Comparison of ENCODE assay signal across 8 cellular contexts in genomic region chr11:78417888-78418583, GRCh38. TPM values are rescaled to one million over a fixed set of nuclear protein-coding genes. Genes with fewer than 3 reads are reported as not detected.
A peak's percentile ranks its signal among the peaks of the same experiment; 100 is the strongest.
DNase-seq lines count a peak whose midpoint lies in the region; ATAC-seq and TF ChIP-seq lines count a peak whose summit lies in the region.

No MANE protein-coding gene starts in this region.

- intact Hi-C loops in aorta (cut with DNase I) = loop anchor here (2.0 to 10.0 kb wide), 6 partner anchors 144 to 276 kb away; no protein-coding TSS in a partner anchor

- DNase-seq in GM06990 (ENCODE audit: extremely low read depth, insufficient read length) (peak; percentile 88), HEK293T (ENCODE audit: extremely low spot score) (peak; percentile 83), NCI-H1092 (lab: John Stamatoyannopoulos, UW) (peak; percentile 88), T-helper 2 cell (peak; percentile 56 to 94 (median 73)), anterior cingulate cortex (lab: John Stamatoyannopoulos, UW) (peak in 56 of 58 donors; percentile 18 to 88 (median 76)), hepatocyte (ENCODE audit: low spot score) (peak; percentile 94), retina (peak; percentile 92), aorta (peak; percentile 88 to 93)

- H3K4me3 ChIP-seq in GM06990 (replicated peaks; ENCODE audit: low read depth, low read length) = peak overlapping the region; percentile 75
- peak overlapping the region; percentile 77 for H3K4me3 ChIP-seq in hepatocyte
- peak overlapping the region; percentile 56 to 86 for H3K4me3 ChIP-seq in aorta (ENCODE audit: low read length in 2 of 2)

- no peaks in the 10 kb centered on the region for H3K9me2 ChIP-seq in hepatocyte (replicated peaks; ENCODE audit: insufficient read depth)

- no peaks in the 10 kb centered on the region for H3K9me3 ChIP-seq in hepatocyte (ENCODE audit: low read depth)
- no peaks in the 10 kb centered on the region for H3K9me3 ChIP-seq in aorta (ENCODE audit: control insufficient read depth, low read length)

- H2AFZ ChIP-seq in hepatocyte = peak overlapping the region; percentile 75

- peak overlapping the region; percentile 96 for H3K4me2 ChIP-seq in hepatocyte

- POLR2A ChIA-PET in HEK293T (lab: Yijun Ruan, JAX) = interaction anchor here (0.8 to 1.9 kb wide), 3 partner anchors 136 to 230 kb away, joined by 3 to 9 read pairs (median 4); partner anchors contain the start of genes KCTD21, NARS2 and USP35

- no peaks in the 10 kb centered on the region for H3K36me3 ChIP-seq in GM06990 (ENCODE audit: control insufficient read depth, insufficient read depth, low read length)
- no peaks in the 10 kb centered on the region for H3K36me3 ChIP-seq in hepatocyte (replicated peaks; ENCODE audit: insufficient read depth, low read depth)
- no peaks in the 10 kb centered on the region for H3K36me3 ChIP-seq in aorta (ENCODE audit: control insufficient read depth in 1 of 2, insufficient read depth in 2 of 2, low read length in 1 of 2)

- CTCF ChIA-PET in HEK293T (lab: Yijun Ruan, JAX) = interaction anchor here (0.6 to 5.6 kb wide), 3 partner anchors 10 to 1051 kb away, joined by 3 to 25 read pairs (median 3); no protein-coding TSS in a partner anchor

- H3K79me2 ChIP-seq in hepatocyte = peaks cover 27% of the 10 kb centered on the region

- TF ChIP-seq CTCF in GM06990 (IDR thresholded peaks at IDR 0.05; ENCODE audit: insufficient read depth, low read length, poor library complexity, severe bottlenecking) (no peak), hepatocyte (IDR thresholded peaks at IDR 0.05; ENCODE audit: poor library complexity) (no peak)

- peaks cover 16% of the 10 kb centered on the region for H3K4me1 ChIP-seq in hepatocyte (ENCODE audit: insufficient read depth)
- H3K4me1 ChIP-seq in aorta (ENCODE audit: control insufficient read depth in 1 of 2, insufficient read depth in 2 of 2, low read length in 2 of 2) = no peaks in the 10 kb centered on the region

- peak; percentile 67 for ATAC-seq in aorta (ENCODE audit: low FRiP score)

- H3K27me3 ChIP-seq in GM06990 (replicated peaks; ENCODE audit: control insufficient read depth, insufficient read depth, low read length) = no peaks in the 10 kb centered on the region
- H3K27me3 ChIP-seq in hepatocyte = no peaks in the 10 kb centered on the region
- H3K27me3 ChIP-seq in aorta (ENCODE audit: control insufficient read depth in 1 of 2, insufficient read depth in 2 of 2, low read length in 1 of 2) = no peaks in the 10 kb centered on the region

- no peaks in the 10 kb centered on the region for H4K20me1 ChIP-seq in hepatocyte (ENCODE audit: insufficient read depth, poor library complexity, severe bottlenecking)

- H3K27ac ChIP-seq in hepatocyte (peak overlapping the region; percentile 88), aorta (ENCODE audit: low read depth in 1 of 2, low read length in 2 of 2) (peak overlapping the region in 1 of 2 donors; percentile 66)

- 1% methylated on average over 50 of the region's 68 CpGs for WGBS in hepatocyte (ENCODE audit: low lambda C conversion rate, missing lambda C conversion rate)
- WGBS in aorta, 2 donors = 0% methylated on average over 39 to 68 of the region's 68 CpGs

TF ChIP-seq in HEK293T, 16 proteins besides CTCF, POLR2A, EP300 and RAD21:
- no peak for TF ChIP-seq FOXK2 (IDR thresholded peaks at IDR 0.05)
- no peak for TF ChIP-seq ZNF384 (IDR thresholded peaks at IDR 0.05)
- TF ChIP-seq L3MBTL2 (conservative IDR thresholded peaks at IDR 0.05) = peak; percentile 83

RNA-seq across cellular contexts. Expression of gene GAB2, which starts 0.4 kb away (rescaled TPM):
- total RNA-seq in hepatocyte = 10.2 TPM in 2 replicates
- polyA plus RNA-seq in hepatocyte = 4.9 and 7.8 TPM in 2 replicates
- total RNA-seq in aorta = 10 to 100 TPM; 80.9 to 82.6 TPM
- 10 to 100 TPM; 19.3 to 29.4 TPM for polyA plus RNA-seq in aorta
